Comparison of ENCODE assay signal across 9 cellular contexts in the genomic region with DNA sequence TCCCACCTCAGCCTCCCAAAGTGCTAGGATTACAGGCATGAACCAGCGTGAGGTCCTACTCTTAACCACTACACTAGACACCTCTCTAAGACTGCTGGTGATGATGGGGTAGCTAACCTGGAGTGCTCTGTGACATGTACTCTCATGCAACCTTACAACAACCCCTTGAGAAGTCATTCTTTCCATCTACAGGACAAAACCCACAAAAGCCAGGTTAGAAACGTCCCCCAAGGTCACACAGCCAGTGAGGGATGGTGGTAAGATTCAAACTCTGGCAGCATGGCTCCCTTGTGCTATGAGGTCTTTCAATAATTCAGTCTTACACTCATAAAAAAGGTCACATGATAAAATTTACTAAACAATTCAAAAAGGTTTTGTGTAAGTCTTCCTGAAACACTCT.
DNase-seq lines count a peak whose midpoint lies in the region; ATAC-seq, FAIRE-seq and TF ChIP-seq lines count a peak whose summit lies in the region.
"Had no signal": no experiment of that assay in that cellular context is flagged by ENCODE, and none has a peak within 500 bp of the region (broad histone marks: within the 10 kb centered on the region; RNA-seq: fewer than 3 reads in every experiment).

No MANE protein-coding gene starts in this region.

- no peaks in the 10 kb centered on the region for H4K20me1 ChIP-seq in GM12878 (ENCODE audit: control insufficient read depth, insufficient read depth)

- BruUV-seq in GM12878 (replicated peaks; lab: Mats Ljungman, UMichigan), result no TSS peak

- RAD21 ChIA-PET in GM12878 (lab: Charles Lee; ENCODE audit: unreplicated experiment), result interaction anchor here (0.7 to 15.2 kb wide), 21 partner anchors 7 to 226 kb away, joined by 3 to 514 read pairs (median 6); partner anchors contain the start of genes AFTPH and SERTAD2

- H3K27ac Mint-ChIP-seq in naive thymus-derived CD4-positive, alpha-beta T cell, result peak overlapping the region; percentile 33 to 99 (median 92)

- peak; percentile 69 for FAIRE-seq in GM12878 (lab: Jason Lieb, UNC)

- CTCF ChIA-PET in GM12878 (lab: Yijun Ruan, JAX), result interaction anchor here (0.6 to 14.2 kb wide), 16 partner anchors 14 to 226 kb away, joined by 3 to 153 read pairs (median 6); partner anchors contain the start of gene SERTAD2
- CTCF ChIA-PET in naive thymus-derived CD4-positive, alpha-beta T cell (lab: Charles Lee), result interaction anchor here (0.7 to 7.8 kb wide), 5 partner anchors 8 to 103 kb away, joined by 3 to 87 read pairs (median 3); partner anchors contain the start of gene SERTAD2

- POLR2A ChIA-PET in GM12878 (lab: Charles Lee), result interaction anchor here (0.6 to 8.4 kb wide), 22 partner anchors 11 to 794 kb away, joined by 3 to 195 read pairs (median 5); partner anchors contain the start of gene SERTAD2
- POLR2A ChIA-PET in naive thymus-derived CD4-positive, alpha-beta T cell (lab: Charles Lee), result interaction anchor here (0.6 to 15.2 kb wide), 11 partner anchors 7 to 381 kb away, joined by 3 to 433 read pairs (median 23); partner anchors contain the start of genes RAB1A and SERTAD2

- H3K27me3 ChIP-seq in left ventricle myocardium inferior (ENCODE audit: low read depth), result no peaks in the 10 kb centered on the region
- H3K27me3 ChIP-seq in GM12878 (replicated peaks in 1 of 2; ENCODE audit: control insufficient read depth in 2 of 2, insufficient read depth in 2 of 2, low read length in 1 of 2), result no peaks in the 10 kb centered on the region
- no peaks in the 10 kb centered on the region for H3K27me3 ChIP-seq in naive thymus-derived CD4-positive, alpha-beta T cell (ENCODE audit: control insufficient read depth in 2 of 2, insufficient read depth in 2 of 2, low read length in 2 of 2)
- no peaks in the 10 kb centered on the region for H3K27me3 ChIP-seq in upper lobe of right lung

- peak overlapping the region in 9 of 10 donors; percentile 15 to 100 (median 91) for H3K4me3 Mint-ChIP-seq in naive thymus-derived CD4-positive, alpha-beta T cell

- TF ChIP-seq RAD21 in GM12878 (IDR thresholded peaks at IDR 0.05; ENCODE audit: insufficient read depth, low read depth, low read length), result no peak

- no peak for TF ChIP-seq POLR2A in GM12878 (IDR thresholded peaks at IDR 0.05; ENCODE audit: low read depth, low read length)

- peak overlapping the region; percentile 79 for H3K4me3 ChIP-seq in left ventricle myocardium inferior
- H3K4me3 ChIP-seq in GM12878, result peak overlapping the region; percentile 98
- no peak overlapping the region for H3K4me3 ChIP-seq in naive thymus-derived CD4-positive, alpha-beta T cell (ENCODE audit: low read length)
- no peak overlapping the region for H3K4me3 ChIP-seq in upper lobe of right lung

- H3K27ac ChIP-seq in left ventricle myocardium inferior (replicated peaks) (peak overlapping the region; percentile 99), GM12878 (ENCODE audit: control insufficient read depth, insufficient read depth) (peak overlapping the region; percentile 92), upper lobe of right lung (peak overlapping the region; percentile 96)
- peak overlapping the region; percentile 91 for H3K27ac ChIP-seq in naive thymus-derived CD4-positive, alpha-beta T cell (ENCODE audit: low read depth, low read length)

- intact Hi-C loops in left ventricle myocardium inferior (cut with micrococcal nuclease) (loop anchor here (5.0 kb wide), 1 partner anchor 101 kb away; no protein-coding TSS in a partner anchor), Right ventricle myocardium superior (cut with DNase I) (no loop called here), GM12878 (cut with micrococcal nuclease; ENCODE audit: unreplicated experiment) (loop anchor here (1.0 to 2.0 kb wide), 3 partner anchors 21 to 102 kb away; no protein-coding TSS in a partner anchor), upper lobe of right lung (cut with DNase I) (no loop called here)
- intact Hi-C loops in naive thymus-derived CD4-positive, alpha-beta T cell (cut with micrococcal nuclease), result no loop called here

- in situ Hi-C loops in GM12878 (cut with MboI), result no loop called here

- H3K4me2 ChIP-seq in GM12878 (ENCODE audit: control insufficient read depth, insufficient read depth), result peak overlapping the region; percentile 87

- TF ChIP-seq EP300 in GM12878 (IDR thresholded peaks at IDR 0.05; ENCODE audit: borderline replicate concordance in 1 of 2, control insufficient read depth in 1 of 2, low read depth in 2 of 2, low read length in 2 of 2), result no peak

- H3K36me3 ChIP-seq in left ventricle myocardium inferior (no peaks in the 10 kb centered on the region), GM12878 (ENCODE audit: control insufficient read depth in 2 of 2, insufficient read depth in 2 of 2, low read length in 1 of 2) (no peaks in the 10 kb centered on the region), upper lobe of right lung (no peaks in the 10 kb centered on the region)
- H3K36me3 ChIP-seq in naive thymus-derived CD4-positive, alpha-beta T cell (ENCODE audit: control insufficient read depth in 2 of 3, insufficient read depth in 3 of 3, low read length in 3 of 3), result peaks cover 0 to 11% (median 0%) of the 10 kb centered on the region in 3 experiments

- ATAC-seq in Right ventricle myocardium superior (ENCODE audit: poor library complexity), result no peak
- ATAC-seq in GM12878, result no peak
- no peak for ATAC-seq in naive thymus-derived CD4-positive, alpha-beta T cell
- ATAC-seq in upper lobe of right lung, result no peak
- no peak for ATAC-seq in HG03378 (IDR thresholded peaks at IDR 0.05; ENCODE audit: unreplicated experiment)

- SMC1A ChIA-PET in GM12878 (lab: Charles Lee; ENCODE audit: uncharacterized antibody, unreplicated experiment), result interaction anchor here (0.6 to 35.8 kb wide), 18 partner anchors 7 to 161 kb away, joined by 3 to 945 read pairs (median 7); partner anchors contain the start of gene SERTAD2

- peak overlapping the region; percentile 54 for H2AFZ ChIP-seq in GM12878 (ENCODE audit: control insufficient read depth, low read depth, low read length)

- H3K9me3 ChIP-seq in left ventricle myocardium inferior (replicated peaks) (no peaks in the 10 kb centered on the region), GM12878 (replicated peaks; ENCODE audit: control insufficient read depth, insufficient read depth, low read length) (no peaks in the 10 kb centered on the region), upper lobe of right lung (no peaks in the 10 kb centered on the region)
- H3K9me3 ChIP-seq in naive thymus-derived CD4-positive, alpha-beta T cell (ENCODE audit: control insufficient read depth in 2 of 3, low read length in 3 of 3), result no peaks in the 10 kb centered on the region

- TF ChIP-seq CTCF in left ventricle myocardium inferior (IDR thresholded peaks at IDR 0.05; ENCODE audit: borderline replicate concordance) (no peak), GM12878 (IDR thresholded peaks at IDR 0.05 in 2 of 3, conservative IDR thresholded peaks at IDR 0.05 in 1 of 3; ENCODE audit: control insufficient read depth in 2 of 3, extremely low read depth in 1 of 3, insufficient read depth in 1 of 3, low read depth in 3 of 3, low read length in 3 of 3) (no peak), upper lobe of right lung (IDR thresholded peaks at IDR 0.05) (no peak)

- peaks cover 5 to 34% (median 30%) of the 10 kb centered on the region in 7 donors for H3K4me1 Mint-ChIP-seq in naive thymus-derived CD4-positive, alpha-beta T cell

- H3K36me3 Mint-ChIP-seq in naive thymus-derived CD4-positive, alpha-beta T cell, result peaks cover 0 to 2% (median 0%) of the 10 kb centered on the region in 5 donors

- WGBS in GM12878 (ENCODE audit: insufficient coverage, insufficient replicate concordance, low lambda C conversion rate, missing lambda C conversion rate), result 19% methylated on average over 2 of the region's 2 CpGs

- peaks cover 34% of the 10 kb centered on the region for H3K4me1 ChIP-seq in left ventricle myocardium inferior
- 0 out of 2 replicates have a peak, but pooled peaks cover 3% of the 10 kb centered on the region for H3K4me1 ChIP-seq in GM12878 (ENCODE audit: control insufficient read depth, insufficient read depth, low read length)
- peaks cover 3 to 13% of the 10 kb centered on the region in 2 donors for H3K4me1 ChIP-seq in naive thymus-derived CD4-positive, alpha-beta T cell (ENCODE audit: control insufficient read depth in 2 of 2, insufficient read depth in 2 of 2, low read length in 2 of 2)
- peaks cover 22% of the 10 kb centered on the region for H3K4me1 ChIP-seq in upper lobe of right lung

- no peaks in the 10 kb centered on the region for H3K27me3 Mint-ChIP-seq in naive thymus-derived CD4-positive, alpha-beta T cell
- H3K27me3 Mint-ChIP-seq: central memory CD8-positive, alpha-beta T cell had no signal

- peak overlapping the region; percentile 91 for H3K9ac ChIP-seq in GM12878 (ENCODE audit: control insufficient read depth, insufficient read depth, low read length)

- H3K79me2 ChIP-seq in GM12878 (ENCODE audit: control insufficient read depth, insufficient read depth, low read length), result peaks cover 71% of the 10 kb centered on the region

- H3K9me3 Mint-ChIP-seq in naive thymus-derived CD4-positive, alpha-beta T cell, result no peaks in the 10 kb centered on the region
- H3K9me3 Mint-ChIP-seq: central memory CD8-positive, alpha-beta T cell had no signal

- DNase-seq in left ventricle myocardium inferior (no peak), Right ventricle myocardium superior (no peak), GM12878 (ENCODE audit: low read depth, low spot score) (no peak), upper lobe of right lung (no peak), NCI-H1694 treated with DMSO at 0.1 percent for 48 hours (lab: John Stamatoyannopoulos, UW) (no peak), kidney glomerular epithelial cell (lab: John Stamatoyannopoulos, UW) (no peak)
- DNase-seq in naive thymus-derived CD4-positive, alpha-beta T cell, result peak in 2 of 9 donors; percentile 33 to 36

TF ChIP-seq in GM12878, 131 proteins besides CTCF, POLR2A, EP300 and RAD21 (continues in another document):
- TF ChIP-seq STAT1 (conservative IDR thresholded peaks at IDR 0.05) (no peak), MTA3 (IDR thresholded peaks at IDR 0.05; ENCODE audit: borderline replicate concordance, low read length) (no peak), DPF2 (IDR thresholded peaks at IDR 0.05) (no peak), IKZF1 (conservative IDR thresholded peaks at IDR 0.05) (no peak)

Comparison
In these comparisons a context has a peak if more than half of its experiments do, and no peak if none do; other contexts are left out.
1. intact Hi-C loops: an anchor here in left ventricle myocardium inferior (5.0 kb wide) and GM12878 (1.0 to 2.0 kb wide); none called in Right ventricle myocardium superior, naive thymus-derived CD4-positive, alpha-beta T cell and upper lobe of right lung.
2. H3K4me3 ChIP-seq: peak in left ventricle myocardium inferior (single experiment) and GM12878 (single experiment); none in naive thymus-derived CD4-positive, alpha-beta T cell (single experiment) and upper lobe of right lung (single experiment).
3. Peak in every context shown above with its lines, with median percentiles within 50 percentile points of each other: H3K27ac ChIP-seq.